8 cellular contexts compared by ENCODE assay signal in genomic region chr1:93447481-93448291, GRCh38. TPM values are rescaled to one million over a fixed set of nuclear protein-coding genes. Genes with fewer than 3 reads are reported as not detected.
A peak's percentile ranks its signal among the peaks of the same experiment; 100 is the strongest.
DNase-seq lines count a peak whose midpoint lies in the region; ATAC-seq, FAIRE-seq and TF ChIP-seq lines count a peak whose summit lies in the region.

TSS of gene FNBP1L (plus strand) at chr1:93448118. CDS start at chr1:93448282, 164 bp downstream.

- no peak for TF ChIP-seq POLR2A in GM12892 (IDR thresholded peaks at IDR 0.05; ENCODE audit: low read depth, low read length)

- H3K27me3 ChIP-seq in layer of hippocampus (ENCODE audit: control insufficient read depth, insufficient read depth, low read length), result no peaks in the 10 kb centered on the region

- ATAC-seq in HG02623 (IDR thresholded peaks at IDR 0.05; ENCODE audit: unreplicated experiment), result no peak

- TF ChIP-seq CTCF in coronary artery (IDR thresholded peaks at IDR 0.05), result no peak

- FAIRE-seq in GM12892 (lab: Jason Lieb, UNC), result no peak

- DNase-seq in GM12892 (ENCODE audit: insufficient read length) (peak; percentile 36), NCI-H2171 (lab: John Stamatoyannopoulos, UW) (peak; percentile 64), coronary artery (ENCODE audit: low spot score) (peak; percentile 80), SKM-1 treated with dmso at 0.1 percent for 144 hours (lab: John Stamatoyannopoulos, UW; ENCODE audit: unreplicated experiment) (no peak)
- peak; percentile 38 for DNase-seq in activated CD4-positive, alpha-beta T cell treated with anti-CD3 and anti-CD28 coated beads for 1 hour
- peak; percentile 18 to 48 for DNase-seq in stimulated activated CD4-positive, alpha-beta T cell treated with anti-CD3 and anti-CD28 coated beads, Interleukin-15, amount 100 ng/mL, for 48 hours (ENCODE audit: low read depth in 2 of 2)

- peak within 1 kb of the TSS; percentile 88 for H3K4me3 ChIP-seq in coronary artery

- peak within 1 kb of the TSS; percentile 34 to 60 for H3K27ac ChIP-seq in coronary artery
- peak within 1 kb of the TSS; percentile 52 for H3K27ac ChIP-seq in layer of hippocampus (ENCODE audit: low read depth, low read length)

RNA-seq across cellular contexts. Expression of gene FNBP1L, which starts in this region (rescaled TPM):
- 0.04 TPM for polyA plus RNA-seq in GM12892 (2012; ENCODE audit: missing spikeins)
